Comparison of ENCODE assay signal across 24 cellular contexts in the genomic region with DNA sequence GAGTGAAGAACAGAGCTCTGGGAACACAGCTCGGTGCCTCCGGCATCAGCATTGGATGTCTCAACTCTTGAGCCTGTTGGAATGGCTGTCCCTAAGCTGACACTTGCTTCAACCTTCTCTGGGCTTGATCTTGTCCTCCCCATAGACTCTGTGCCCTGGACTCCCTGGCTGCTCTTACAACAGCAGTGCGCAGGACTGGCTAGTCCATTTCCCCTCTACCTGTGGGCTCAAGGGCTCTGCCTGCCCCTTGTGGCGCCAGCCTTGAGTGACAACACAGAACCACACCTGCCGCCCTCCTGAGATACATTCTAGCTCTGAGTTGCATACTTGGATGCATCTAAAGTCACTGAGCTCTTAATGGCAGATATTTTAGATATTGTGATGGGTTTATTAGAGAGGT. TPM values are rescaled to one million over a fixed set of nuclear protein-coding genes. Genes with fewer than 3 reads are reported as not detected.
DNase-seq lines count a peak whose midpoint lies in the region; ATAC-seq and TF ChIP-seq lines count a peak whose summit lies in the region.
"Had no signal": no experiment of that assay in that cellular context is flagged by ENCODE, and none has a peak within 500 bp of the region (broad histone marks: within the 10 kb centered on the region; RNA-seq: fewer than 3 reads in every experiment).

No MANE protein-coding gene starts in this region.

- H3K36me3 ChIP-seq in cardiac muscle cell (no peaks in the 10 kb centered on the region), prostate gland (no peaks in the 10 kb centered on the region)
- H3K36me3 ChIP-seq: HAP-1, SJCRH30, suprapubic skin had no signal

- no peaks in the 10 kb centered on the region for H3K9me3 Mint-ChIP-seq in stimulated activated naive B cell treated with anti-CD40 and anti-IgM and Interleukin-4, amounts not matched to agents 10 μg/mL and 1 μg/mL and 100 μg/mL, for 72 hours
- H3K9me3 Mint-ChIP-seq: CD4-positive, alpha-beta T cell; natural killer cell treated with Interleukin-12 subunit alpha and Interleukin-12 subunit beta and Interleukin-15 and Interleukin-18, amount 100 ng/mL, for 72 hours had no signal

- H3K4me1 ChIP-seq in cardiac muscle cell (ENCODE audit: low read depth) (peaks cover 20% of the 10 kb centered on the region), prostate gland (replicated peaks) (no peaks in the 10 kb centered on the region)
- H3K4me1 ChIP-seq: SJCRH30 had no signal

- H3K4me3 ChIP-seq in cardiac muscle cell (no peak overlapping the region), prostate gland (no peak overlapping the region)
- H3K4me3 ChIP-seq: HAP-1, SJCRH30, suprapubic skin had no signal

- DNase-seq in ELF-1 (ENCODE audit: low read depth, low spot score) (peak; percentile 17), NCI-H2227 (lab: John Stamatoyannopoulos, UW; ENCODE audit: unreplicated experiment) (peak; percentile 55), cardiac muscle cell (ENCODE audit: low read depth in 1 of 2, low spot score in 1 of 2) (no peak), prostate gland (ENCODE audit: low spot score) (no peak), OCI-M1 (lab: John Stamatoyannopoulos, UW) (no peak), hypothalamus (lab: John Stamatoyannopoulos, UW) (no peak)
- no peak for DNase-seq in stimulated activated naive B cell treated with anti-CD40 and anti-IgM and Interleukin-4, amounts not matched to agents 10 μg/mL and 1 μg/mL and 100 μg/mL, for 72 hours
- DNase-seq in activated naive CD4-positive, alpha-beta T cell treated with Interleukin-2 at 50 U/mL for 16 hours = no peak
- DNase-seq: activated CD4-positive, alpha-beta T cell treated with anti-CD3 and anti-CD28 coated beads, Interleukin-2, amount 50 U/mL, for 48 hours; activated naive CD4-positive, alpha-beta T cell; CD4-positive, alpha-beta T cell; DMS79; head of caudate nucleus; mammary epithelial cell; NCI-H187 treated with DMSO at 0.1 percent for 48 hours; NCI-H510A treated with DMSO at 0.1 percent for 48 hours; posterior cingulate gyrus; SJCRH30; stimulated activated CD8-positive, alpha-beta memory T cell treated with anti-CD3 and anti-CD28 coated beads, Interleukin-4, amount 100 ng/mL, for 48 hours; T-helper 17 cell had no signal

- peaks cover 10 to 16% of the 10 kb centered on the region in 2 donors for H3K36me3 Mint-ChIP-seq in stimulated activated naive B cell treated with anti-CD40 and anti-IgM and Interleukin-4, amounts not matched to agents 10 μg/mL and 1 μg/mL and 100 μg/mL, for 72 hours

- 93% methylated on average over 5 of the region's 5 CpGs for WGBS in prostate gland

- TF ChIP-seq CTCF in cardiac muscle cell (IDR thresholded peaks at IDR 0.05; ENCODE audit: low read depth, low read length) (no peak), prostate gland (IDR thresholded peaks at IDR 0.05) (no peak)

- H3K9me3 ChIP-seq in cardiac muscle cell (ENCODE audit: low read depth) (no peaks in the 10 kb centered on the region), prostate gland (no peaks in the 10 kb centered on the region)
- H3K9me3 ChIP-seq: HAP-1, SJCRH30, suprapubic skin had no signal

- no peak overlapping the region for H3K27ac Mint-ChIP-seq in stimulated activated naive B cell treated with anti-CD40 and anti-IgM and Interleukin-4, amounts not matched to agents 10 μg/mL and 1 μg/mL and 100 μg/mL, for 72 hours
- H3K27ac Mint-ChIP-seq: CD4-positive, alpha-beta T cell had no signal

- no peak for ATAC-seq in stimulated activated naive B cell treated with anti-CD40 and anti-IgM and Interleukin-4, amounts not matched to agents 10 μg/mL and 1 μg/mL and 100 μg/mL, for 72 hours (replicated peaks)
- ATAC-seq: T-helper 17 cell had no signal

- H3K4me1 Mint-ChIP-seq in stimulated activated naive B cell treated with anti-CD40 and anti-IgM and Interleukin-4, amounts not matched to agents 10 μg/mL and 1 μg/mL and 100 μg/mL, for 72 hours = peaks cover 15 to 38% of the 10 kb centered on the region in 2 donors

- no peaks in the 10 kb centered on the region for H3K27me3 Mint-ChIP-seq in stimulated activated naive B cell treated with anti-CD40 and anti-IgM and Interleukin-4, amounts not matched to agents 10 μg/mL and 1 μg/mL and 100 μg/mL, for 72 hours
- H3K27me3 Mint-ChIP-seq: CD4-positive, alpha-beta T cell; natural killer cell treated with Interleukin-12 subunit alpha and Interleukin-12 subunit beta and Interleukin-15 and Interleukin-18, amount 100 ng/mL, for 72 hours; T-helper 17 cell had no signal

- H3K27ac ChIP-seq in cardiac muscle cell (peak overlapping the region; percentile 86), prostate gland (peak overlapping the region; percentile 45 to 73)
- H3K27ac ChIP-seq: SJCRH30, suprapubic skin, VCaP had no signal

- H3K4me3 Mint-ChIP-seq in stimulated activated naive B cell treated with anti-CD40 and anti-IgM and Interleukin-4, amounts not matched to agents 10 μg/mL and 1 μg/mL and 100 μg/mL, for 72 hours = no peak overlapping the region
- H3K4me3 Mint-ChIP-seq: CD4-positive, alpha-beta T cell; natural killer cell treated with Interleukin-12 subunit alpha and Interleukin-12 subunit beta and Interleukin-15 and Interleukin-18, amount 100 ng/mL, for 72 hours; T-helper 17 cell had no signal

- intact Hi-C loops in prostate gland (cut with DNase I) = loop anchor here (5.0 kb wide), 1 partner anchor 214 kb away; no protein-coding TSS in a partner anchor

- no peaks in the 10 kb centered on the region for H3K27me3 ChIP-seq in cardiac muscle cell
- H3K27me3 ChIP-seq in prostate gland (replicated peaks; ENCODE audit: insufficient read depth) = no peaks in the 10 kb centered on the region
- H3K27me3 ChIP-seq: SJCRH30, suprapubic skin had no signal

- TF ChIP-seq POLR2A in prostate gland (IDR thresholded peaks at IDR 0.05) = no peak

RNA-seq across cellular contexts. Expression of a gene that starts 6.2 kb away (rescaled TPM):
- total RNA-seq in cardiac muscle cell (32.5 and 37.9 TPM in 2 replicates), prostate gland (10 to 100 TPM; 38.9 to 42.4 TPM)
- 13.8 and 15.6 TPM in 2 replicates for polyA plus RNA-seq in cardiac muscle cell

Comparison
In these comparisons a context has a peak if more than half of its experiments do, and no peak if none do; other contexts are left out.
1. DNase-seq: peak in ELF-1 (single experiment) and NCI-H2227 (single experiment); none in cardiac muscle cell (0 of 2), prostate gland (single experiment), OCI-M1 (single experiment), stimulated activated naive B cell treated with anti-CD40 and anti-IgM and Interleukin-4, amounts not matched to agents 10 μg/mL and 1 μg/mL and 100 μg/mL, for 72 hours (single experiment), hypothalamus (0 of 51) and activated naive CD4-positive, alpha-beta T cell treated with Interleukin-2 at 50 U/mL for 16 hours (single experiment).